ENCODE assay signal across 29 cellular contexts in the genomic region with DNA sequence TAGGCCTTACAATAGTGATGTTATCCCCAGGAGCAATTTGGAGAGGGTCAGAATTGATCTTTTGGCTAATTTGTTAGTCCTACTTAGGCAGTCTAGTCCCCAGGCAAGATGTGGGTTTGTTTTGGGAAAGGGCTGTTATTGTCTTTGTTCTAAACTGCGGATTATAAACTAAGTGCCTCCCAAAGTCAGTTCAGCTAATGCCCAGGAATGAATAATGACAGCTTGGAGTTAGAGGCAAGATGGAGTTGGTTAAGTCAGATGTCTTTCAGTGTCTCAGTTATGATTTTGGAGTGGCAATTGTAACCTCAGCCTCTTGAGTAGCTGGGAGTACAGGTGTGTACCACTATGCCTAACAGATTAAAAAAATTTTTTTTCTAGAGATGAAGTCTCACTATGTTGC.
"Had no signal": no experiment of that assay in that cellular context is flagged by ENCODE, and none has a peak within 500 bp of the region (broad histone marks: within the 10 kb centered on the region; RNA-seq: fewer than 3 reads in every experiment).

No MANE protein-coding gene starts in this region.

- H3K36me3 Mint-ChIP-seq: activated naive CD4-positive, alpha-beta T cell treated with anti-CD3 and anti-CD28 coated beads, Interleukin-2, amount 10 ng/mL, durations not matched to agents 7 days and 5 days; memory B cell had no signal

- H3K9me3 Mint-ChIP-seq: memory B cell had no signal

- H3K4me1 ChIP-seq: ascending aorta, right atrium auricular region, testis had no signal

- DNase-seq: activated CD4-positive, alpha-beta T cell treated with anti-CD3 and anti-CD28 coated beads for 48 hours; activated CD4-positive, alpha-beta T cell treated with anti-CD3 and anti-CD28 coated beads, Interleukin-2, amount 50 U/mL, for 48 hours; activated CD8-positive, alpha-beta memory T cell treated with anti-CD3 and anti-CD28 coated beads, Interleukin-2, amount 50 U/mL, for 4 hours; activated effector memory CD4-positive, alpha-beta T cell treated with anti-CD3 and anti-CD28 coated beads, Interleukin-2, amount 50 U/mL, for 16 hours; activated naive CD4-positive, alpha-beta T cell treated with anti-CD3 and anti-CD28 coated beads, Interleukin-2, amount 10 ng/mL, durations not matched to agents 7 days and 5 days; activated naive CD8-positive, alpha-beta T cell treated with anti-CD3 and anti-CD28 coated beads, Interleukin-2, amount 10 ng/mL, durations not matched to agents 7 days and 5 days; activated T-cell treated with anti-CD3 and anti-CD28 coated beads, Interleukin-2, amount 50 U/mL, for 1 hour; dorsolateral prefrontal cortex; effector memory CD4-positive, alpha-beta T cell; head of caudate nucleus; hippocampal formation; kidney; left colon; midbrain; naive thymus-derived CD4-positive, alpha-beta T cell; nucleus accumbens; stimulated activated CD4-positive, alpha-beta T cell treated with anti-CD3 and anti-CD28 coated beads, Interleukin-2, amount 100 ng/mL, for 48 hours; stimulated activated naive CD4-positive, alpha-beta T cell treated with Interleukin-2 at 50 U/mL for 16 hours; T1000; testis; transverse colon; WERI-Rb-1 had no signal

- H3K27ac ChIP-seq: ascending aorta, brain microvascular endothelial cell, coronary artery, dorsolateral prefrontal cortex, right atrium auricular region, testis, transverse colon, WERI-Rb-1 had no signal

- ATAC-seq: activated CD4-positive, CD25-positive, alpha-beta regulatory T cell treated with anti-CD3 and anti-CD28 coated beads, Interleukin-2, amount 50 U/mL, for 24 hours; left colon; naive thymus-derived CD4-positive, alpha-beta T cell had no signal

- H3K27me3 Mint-ChIP-seq: activated naive CD8-positive, alpha-beta T cell treated with anti-CD3 and anti-CD28 coated beads, Interleukin-2, amount 10 ng/mL, durations not matched to agents 7 days and 5 days had no signal

- H3K4me1 Mint-ChIP-seq: memory B cell had no signal

- H3K4me3 Mint-ChIP-seq: activated naive CD4-positive, alpha-beta T cell treated with anti-CD3 and anti-CD28 coated beads, Interleukin-2, amount 10 ng/mL, durations not matched to agents 7 days and 5 days; activated naive CD8-positive, alpha-beta T cell treated with anti-CD3 and anti-CD28 coated beads, Interleukin-2, amount 10 ng/mL, durations not matched to agents 7 days and 5 days; activated T-helper 1 cell treated with anti-CD3 and anti-CD28 coated beads, Interleukin-12 subunit alpha, Interleukin-12 subunit beta, Interleukin-2, Interleukin-4 antibody, amounts not matched to agents 30 ng/mL and 10 ng/mL and 1 ng/mL, durations not matched to agents 14 hours and 24 hours and 36 hours; memory B cell had no signal

- H3K9me3 ChIP-seq: ascending aorta, right atrium auricular region, testis, transverse colon had no signal

- H3K4me3 ChIP-seq: ascending aorta, coronary artery, dorsolateral prefrontal cortex, right atrium auricular region, testis, transverse colon had no signal

- H3K36me3 ChIP-seq: ascending aorta, brain microvascular endothelial cell, right atrium auricular region, transverse colon, WERI-Rb-1 had no signal

- H3K27me3 ChIP-seq: ascending aorta, brain microvascular endothelial cell, dorsolateral prefrontal cortex, right atrium auricular region, testis, transverse colon had no signal

- H3K27ac Mint-ChIP-seq: activated naive CD4-positive, alpha-beta T cell treated with anti-CD3 and anti-CD28 coated beads, Interleukin-2, amount 10 ng/mL, durations not matched to agents 7 days and 5 days; activated naive CD8-positive, alpha-beta T cell treated with anti-CD3 and anti-CD28 coated beads, Interleukin-2, amount 10 ng/mL, durations not matched to agents 7 days and 5 days; activated T-helper 1 cell treated with anti-CD3 and anti-CD28 coated beads, Interleukin-12 subunit alpha, Interleukin-12 subunit beta, Interleukin-2, Interleukin-4 antibody, amounts not matched to agents 30 ng/mL and 10 ng/mL and 1 ng/mL, durations not matched to agents 14 hours and 24 hours and 36 hours; memory B cell had no signal
